Comparison of ENCODE assay signal across 12 cellular contexts in the genomic region with DNA sequence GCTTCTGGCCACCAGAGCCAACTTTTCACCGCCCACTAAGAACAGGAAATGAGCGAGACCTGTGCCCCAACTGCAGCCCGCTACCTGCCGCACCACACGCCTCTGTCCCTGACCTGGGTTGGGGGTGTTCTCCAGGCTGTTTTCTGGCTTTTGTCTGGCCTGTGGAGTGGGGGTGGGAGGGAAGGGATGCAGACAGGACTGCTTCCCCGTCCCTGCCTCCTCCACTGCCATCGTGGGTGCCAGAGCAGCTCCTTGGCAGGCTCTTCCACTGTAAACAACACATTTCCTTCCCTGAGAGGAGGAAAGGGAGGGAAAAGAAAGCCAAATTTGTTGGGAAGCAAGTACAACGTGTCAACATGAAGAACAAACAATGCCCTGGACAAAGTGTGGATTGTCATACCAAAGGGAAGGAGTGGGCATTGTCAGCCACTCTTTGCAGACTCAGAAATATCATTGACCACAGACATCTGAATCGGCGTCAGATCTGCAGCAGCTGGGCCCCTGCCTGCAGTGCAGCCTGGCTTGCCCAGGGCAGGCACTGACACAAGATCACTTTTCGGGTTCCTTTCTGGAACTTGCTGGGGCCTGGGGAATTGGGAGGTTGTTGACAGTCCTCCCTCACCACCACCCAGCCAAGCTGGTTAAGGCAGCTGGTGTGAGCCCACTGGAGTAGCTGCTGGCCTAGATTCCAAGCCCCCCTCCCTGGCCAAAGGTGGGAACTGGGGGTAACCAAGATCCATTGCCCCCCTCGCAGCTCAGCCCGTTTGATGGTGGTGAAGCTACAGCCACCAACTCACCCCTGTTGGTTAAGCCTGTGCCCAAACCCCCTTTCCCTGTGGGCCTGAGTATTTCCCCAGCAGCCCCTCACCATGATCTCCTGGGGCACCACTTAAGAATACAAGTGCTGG. TPM values are rescaled to one million over a fixed set of nuclear protein-coding genes. Genes with fewer than 3 reads are reported as not detected.
DNase-seq lines count a peak whose midpoint lies in the region; ATAC-seq and TF ChIP-seq lines count a peak whose summit lies in the region.
"Had no signal": no experiment of that assay in that cellular context is flagged by ENCODE, and none has a peak within 500 bp of the region (broad histone marks: within the 10 kb centered on the region; RNA-seq: fewer than 3 reads in every experiment).

No MANE protein-coding gene starts in this region.

- H3K4me3 Mint-ChIP-seq in HFFc6: no peak overlapping the region
- H3K4me3 Mint-ChIP-seq in stimulated activated effector memory CD8-positive, alpha-beta T cell treated with anti-CD3 and anti-CD28 coated beads, Interleukin-12 subunit alpha, Interleukin-12 subunit beta, amount 100 ng/mL, for 72 hours: no peak overlapping the region
- peak overlapping the region in 1 of 7 donors; percentile 29 for H3K4me3 Mint-ChIP-seq in CD8-positive, alpha-beta memory T cell
- H3K4me3 Mint-ChIP-seq: immature natural killer cell had no signal

- POLR2A ChIA-PET in CD8-positive, alpha-beta memory T cell (lab: Charles Lee): no interaction called here

- intact Hi-C loops in right lobe of liver (cut with DNase I): no loop called here

- H3K27me3 ChIP-seq in right lobe of liver: no peaks in the 10 kb centered on the region
- no peaks in the 10 kb centered on the region for H3K27me3 ChIP-seq in CD8-positive, alpha-beta memory T cell (ENCODE audit: insufficient read depth, low read length, poor library complexity, severe bottlenecking)
- H3K27me3 ChIP-seq: ovary had no signal

- H3K27me3 Mint-ChIP-seq in HFFc6 (ENCODE audit: insufficient read depth): no peaks in the 10 kb centered on the region; the same call in 1 of the 2 replicates
- H3K27me3 Mint-ChIP-seq in CD8-positive, alpha-beta memory T cell: no peaks in the 10 kb centered on the region

- peaks cover 0 to 21% (median 4%) of the 10 kb centered on the region in 4 donors for H3K4me1 ChIP-seq in right lobe of liver
- H3K4me1 ChIP-seq in CD8-positive, alpha-beta memory T cell (ENCODE audit: insufficient read depth, low read length): no peaks in the 10 kb centered on the region

- H3K4me1 Mint-ChIP-seq in HFFc6 (ENCODE audit: low read depth): peaks cover 33% of the 10 kb centered on the region
- peaks cover 12% of the 10 kb centered on the region for H3K4me1 Mint-ChIP-seq in stimulated activated effector memory CD8-positive, alpha-beta T cell treated with anti-CD3 and anti-CD28 coated beads, Interleukin-12 subunit alpha, Interleukin-12 subunit beta, amount 100 ng/mL, for 72 hours
- H3K4me1 Mint-ChIP-seq in CD8-positive, alpha-beta memory T cell: no peaks in the 10 kb centered on the region
- H3K4me1 Mint-ChIP-seq: immature natural killer cell had no signal

- H3K36me3 ChIP-seq in right lobe of liver: peaks cover 0 to 5% (median 0%) of the 10 kb centered on the region in 4 donors
- peaks cover 10% of the 10 kb centered on the region for H3K36me3 ChIP-seq in CD8-positive, alpha-beta memory T cell (ENCODE audit: insufficient read depth, low read length)
- H3K36me3 ChIP-seq: ovary had no signal

- CTCF ChIA-PET in CD8-positive, alpha-beta memory T cell (lab: Charles Lee): no interaction called here

- H3K27ac ChIP-seq in right lobe of liver: no peak overlapping the region
- no peak overlapping the region for H3K27ac ChIP-seq in CD8-positive, alpha-beta memory T cell (ENCODE audit: low read depth, low read length)

- H3K9me3 ChIP-seq in right lobe of liver: no peaks in the 10 kb centered on the region
- no peaks in the 10 kb centered on the region for H3K9me3 ChIP-seq in CD8-positive, alpha-beta memory T cell (ENCODE audit: low read length)
- H3K9me3 ChIP-seq: ovary had no signal

- TF ChIP-seq CTCF in HFFc6 (IDR thresholded peaks at IDR 0.05): no peak
- no peak for TF ChIP-seq CTCF in right lobe of liver (IDR thresholded peaks at IDR 0.05)

- ATAC-seq in right lobe of liver: peak in 3 of 4 donors; percentile 24 to 43 (median 25)
- ATAC-seq in stimulated activated effector memory CD8-positive, alpha-beta T cell treated with anti-CD3 and anti-CD28 coated beads, Interleukin-12 subunit alpha, Interleukin-12 subunit beta, amount 100 ng/mL, for 72 hours: peak; percentile 56
- no peak for ATAC-seq in HG03025 (IDR thresholded peaks at IDR 0.05; ENCODE audit: low FRiP score, unreplicated experiment)

- peak overlapping the region; percentile 26; the same call in 1 of the 2 replicates for H3K27ac Mint-ChIP-seq in HFFc6
- peak overlapping the region; percentile 77 for H3K27ac Mint-ChIP-seq in stimulated activated effector memory CD8-positive, alpha-beta T cell treated with anti-CD3 and anti-CD28 coated beads, Interleukin-12 subunit alpha, Interleukin-12 subunit beta, amount 100 ng/mL, for 72 hours
- H3K27ac Mint-ChIP-seq in CD8-positive, alpha-beta memory T cell: peak overlapping the region in 3 of 8 donors; percentile 17 to 63 (median 56)

- H3K36me3 Mint-ChIP-seq in HFFc6 (ENCODE audit: low read depth): peaks cover 17% of the 10 kb centered on the region
- H3K36me3 Mint-ChIP-seq in stimulated activated effector memory CD8-positive, alpha-beta T cell treated with anti-CD3 and anti-CD28 coated beads, Interleukin-12 subunit alpha, Interleukin-12 subunit beta, amount 100 ng/mL, for 72 hours: peaks cover 4% of the 10 kb centered on the region
- H3K36me3 Mint-ChIP-seq in CD8-positive, alpha-beta memory T cell: peaks cover 0 to 40% (median 8%) of the 10 kb centered on the region in 3 donors

- peaks cover 6% of the 10 kb centered on the region; the same call in 1 of the 2 replicates for H3K9me3 Mint-ChIP-seq in HFFc6
- H3K9me3 Mint-ChIP-seq in stimulated activated effector memory CD8-positive, alpha-beta T cell treated with anti-CD3 and anti-CD28 coated beads, Interleukin-12 subunit alpha, Interleukin-12 subunit beta, amount 100 ng/mL, for 72 hours: no peaks in the 10 kb centered on the region
- H3K9me3 Mint-ChIP-seq in CD8-positive, alpha-beta memory T cell: no peaks in the 10 kb centered on the region
- H3K9me3 Mint-ChIP-seq: immature natural killer cell had no signal

- no peak for TF ChIP-seq POLR2A in right lobe of liver (IDR thresholded peaks at IDR 0.05)

- 38% methylated on average over 4 of the region's 13 CpGs for WGBS in right lobe of liver (ENCODE audit: insufficient coverage, low coverage, low lambda C conversion rate, missing lambda C conversion rate)

- H3K4me3 ChIP-seq in right lobe of liver: no peak overlapping the region
- no peak overlapping the region for H3K4me3 ChIP-seq in CD8-positive, alpha-beta memory T cell (ENCODE audit: low read length)
- H3K4me3 ChIP-seq: ovary had no signal

- DNase-seq in HFFc6: no peak
- peak; percentile 62 for DNase-seq in astrocyte of the hippocampus (ENCODE audit: low read depth, low spot score)
- DNase-seq in right lobe of liver: peak in 1 of 3 donors; percentile 27
- DNase-seq in stimulated activated effector memory CD8-positive, alpha-beta T cell treated with anti-CD3 and anti-CD28 coated beads, Interleukin-12 subunit alpha, Interleukin-12 subunit beta, amount 100 ng/mL, for 72 hours (ENCODE audit: low spot score in 2 of 2): no peak
- no peak for DNase-seq in GOT3 (lab: John Stamatoyannopoulos, UW)
- no peak for DNase-seq in CD8-positive, alpha-beta memory T cell
- no peak for DNase-seq in DMS 273 treated with DMSO at 0.1 percent for 48 hours (lab: John Stamatoyannopoulos, UW)
- DNase-seq: DND-41, immature natural killer cell, NCI-H1048 had no signal

RNA-seq across cellular contexts. Expression of gene TRIM8, which starts 22.6 kb away (rescaled TPM):
- 100 to 1,000 TPM; 123 to 148 (median 135) TPM for total RNA-seq in HFFc6 (2021; fragmentation: NEBNext Ultra II Directional; extraction: Animal tissue kit (Norgen Biotek cat#: 25700))
- 10 to 100 TPM; 34.7 to 99.8 (median 41.2) TPM for total RNA-seq in right lobe of liver
- total RNA-seq in CD8-positive, alpha-beta memory T cell: 10 to 100 TPM; 72.0 to 74.5 TPM
- polyA plus RNA-seq in CD8-positive, alpha-beta memory T cell: 63.9 TPM
